ENCODE assay signal across 14 cellular contexts in the genomic region with DNA sequence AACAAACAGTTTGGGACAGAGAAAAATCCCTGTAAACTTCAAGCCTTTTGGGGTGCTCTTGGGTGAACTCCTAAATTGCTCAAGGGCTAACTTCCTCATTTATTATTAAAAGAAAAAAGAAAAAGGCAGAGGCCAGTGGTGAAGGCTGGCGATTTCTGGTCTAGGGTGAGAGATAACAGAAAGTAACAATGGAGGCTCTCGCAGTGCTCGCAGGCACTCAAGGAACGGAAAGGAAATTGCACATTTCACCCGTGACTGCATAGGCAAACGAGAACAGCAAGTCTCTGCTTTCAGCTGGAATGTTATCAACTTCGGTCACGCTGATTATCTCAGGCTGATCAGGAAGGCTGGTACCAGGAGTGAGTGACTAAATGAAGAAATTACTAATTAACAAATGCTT.
A peak's percentile ranks its signal among the peaks of the same experiment; 100 is the strongest.
DNase-seq lines count a peak whose midpoint lies in the region; ATAC-seq and TF ChIP-seq lines count a peak whose summit lies in the region.
"Had no signal": no experiment of that assay in that cellular context is flagged by ENCODE, and none has a peak within 500 bp of the region (broad histone marks: within the 10 kb centered on the region; RNA-seq: fewer than 3 reads in every experiment).

No MANE protein-coding gene starts in this region.

- H3K27me3 ChIP-seq in A673 (replicated peaks; ENCODE audit: insufficient read depth, low read depth, low read length, poor library complexity): no peaks in the 10 kb centered on the region
- no peaks in the 10 kb centered on the region for H3K27me3 ChIP-seq in left lung
- no peaks in the 10 kb centered on the region for H3K27me3 ChIP-seq in vagina
- H3K27me3 ChIP-seq: colonic mucosa had no signal

- POLR2A ChIA-PET in A673 (lab: Charles Lee; ENCODE audit: low non-redundant PET): no interaction called here

- TF ChIP-seq CTCF in A673 (conservative IDR thresholded peaks at IDR 0.05; ENCODE audit: low read depth, low read length): no peak
- TF ChIP-seq CTCF in left lung (IDR thresholded peaks at IDR 0.05): no peak
- no peak for TF ChIP-seq CTCF in vagina (IDR thresholded peaks at IDR 0.05)

- no peak for TF ChIP-seq POLR2A in vagina (IDR thresholded peaks at IDR 0.05)

- peak; percentile 39 for ATAC-seq in left lung

- no peaks in the 10 kb centered on the region for H3K9me3 ChIP-seq in A673 (ENCODE audit: low read depth, low read length, poor library complexity, severe bottlenecking)
- no peaks in the 10 kb centered on the region for H3K9me3 ChIP-seq in left lung
- H3K9me3 ChIP-seq in vagina: no peaks in the 10 kb centered on the region
- H3K9me3 ChIP-seq: colonic mucosa had no signal

- no TSS peak for BruUV-seq in A673 (replicated peaks; lab: Mats Ljungman, UMichigan)

- intact Hi-C loops in A673 (cut with micrococcal nuclease; ENCODE audit: unreplicated experiment): no loop called here
- intact Hi-C loops in left lung (cut with DNase I): no loop called here
- intact Hi-C loops in vagina (cut with DNase I): no loop called here

- no peaks in the 10 kb centered on the region for H3K36me3 ChIP-seq in A673 (ENCODE audit: insufficient read depth, low read length, poor library complexity, severe bottlenecking)
- no peaks in the 10 kb centered on the region for H3K36me3 ChIP-seq in left lung
- H3K36me3 ChIP-seq in vagina: no peaks in the 10 kb centered on the region
- H3K36me3 ChIP-seq: colonic mucosa had no signal

- H3K4me3 ChIP-seq in A673 (ENCODE audit: low read depth, low read length, poor library complexity, severe bottlenecking) (no peak overlapping the region), left lung (peak overlapping the region in 1 of 2 donors; percentile 23), vagina (no peak overlapping the region)
- H3K4me3 ChIP-seq: colonic mucosa had no signal

- H3K4me1 ChIP-seq in A673 (ENCODE audit: insufficient read depth, low read length, poor library complexity, severe bottlenecking) (peaks cover 27% of the 10 kb centered on the region), left lung (peaks cover 0 to 42% of the 10 kb centered on the region in 2 donors), vagina (no peaks in the 10 kb centered on the region)
- H3K4me1 ChIP-seq: colonic mucosa had no signal

- peak; percentile 74 for DNase-seq in A673 (ENCODE audit: low spot score)
- DNase-seq in M059J (ENCODE audit: low read depth): peak; percentile 33
- peak; percentile 49 for DNase-seq in cerebellar cortex (ENCODE audit: low spot score)
- peak in 1 of 2 donors; percentile 30 for DNase-seq in left lung
- DNase-seq in GDM1 (lab: John Stamatoyannopoulos, UW): no peak
- no peak for DNase-seq in NCI-H774 (lab: John Stamatoyannopoulos, UW)
- no peak for DNase-seq in vagina (ENCODE audit: extremely low spot score in 2 of 2)
- DNase-seq in hippocampal formation (lab: John Stamatoyannopoulos, UW): no peak
- DNase-seq: activated CD4-positive, alpha-beta T cell treated with anti-CD3 and anti-CD28 coated beads, Interleukin-2, amount 10 ng/mL, durations not matched to agents 24 days and 14 days; colonic mucosa; mammary epithelial cell; NCI-H1694 treated with DMSO at 0.1 percent for 48 hours; NCI-H524 treated with DMSO at 0.1 percent for 48 hours; T-helper 2 cell had no signal

- H3K27ac ChIP-seq in A673 (ENCODE audit: low read depth, low read length, poor library complexity, severe bottlenecking) (no peak overlapping the region), left lung (peak overlapping the region in 1 of 2 donors; percentile 80), vagina (no peak overlapping the region)
- H3K27ac ChIP-seq: colonic mucosa had no signal

- CTCF ChIA-PET in A673 (lab: Charles Lee): no interaction called here

Comparison
In these comparisons a context has a peak if more than half of its experiments do, and no peak if none do; other contexts are left out.
1. DNase-seq: peak in A673 (single experiment), M059J (single experiment) and cerebellar cortex (single experiment); none in GDM1 (single experiment), NCI-H774 (single experiment), vagina (0 of 2) and hippocampal formation (0 of 2).